10 cellular contexts compared by ENCODE assay signal in genomic region chr1:236159704-236160539, GRCh38. TPM values are rescaled to one million over a fixed set of nuclear protein-coding genes. Genes with fewer than 3 reads are reported as not detected.
DNase-seq lines count a peak whose midpoint lies in the region; ATAC-seq and TF ChIP-seq lines count a peak whose summit lies in the region.
"Had no signal": no experiment of that assay in that cellular context is flagged by ENCODE, and none has a peak within 500 bp of the region (broad histone marks: within the 10 kb centered on the region; RNA-seq: fewer than 3 reads in every experiment).

No MANE protein-coding gene starts in this region.

- H3K4me1 ChIP-seq in psoas muscle, result no peaks in the 10 kb centered on the region
- H3K4me1 ChIP-seq in tibial nerve, result peaks cover 0 to 30% (median 3%) of the 10 kb centered on the region in 4 donors
- H3K4me1 ChIP-seq in mesendoderm (ENCODE audit: control insufficient read depth, low read depth, low read length), result no peaks in the 10 kb centered on the region

- no peak overlapping the region for H3K9ac ChIP-seq in mesendoderm (ENCODE audit: low read length)

- 74 to 77% (median 75%) methylated on average over 18 to 19 of the region's 19 CpGs for WGBS in psoas muscle, 3 donors
- 61 to 63% methylated on average over 17 to 19 of the region's 19 CpGs for WGBS in tibial nerve, 2 donors
- no CpG with 5 or more reads among the region's 19 CpGs for WGBS in mesendoderm (ENCODE audit: extremely low coverage, insufficient coverage, low lambda C conversion rate)

- no peak overlapping the region for H3K18ac ChIP-seq in mesendoderm (ENCODE audit: low read length)

- H3K27me3 Mint-ChIP-seq in CD14-positive monocyte (ENCODE audit: low read depth in 3 of 3), result peaks cover 1 to 3% (median 2%) of the 10 kb centered on the region in 3 donors
- H3K27me3 Mint-ChIP-seq in activated naive CD8-positive, alpha-beta T cell, result no peaks in the 10 kb centered on the region

- intact Hi-C loops in CD14-positive monocyte (cut with micrococcal nuclease) (no loop called here), psoas muscle (cut with DNase I) (no loop called here)

- H3K27me3 ChIP-seq in psoas muscle (ENCODE audit: insufficient read depth in 3 of 3, low read length in 2 of 3) (peaks cover 0 to 2% (median 0%) of the 10 kb centered on the region in 3 donors), tibial nerve (no peaks in the 10 kb centered on the region), mesendoderm (ENCODE audit: insufficient read depth, low read length, poor library complexity) (no peaks in the 10 kb centered on the region)

- H3K9me3 ChIP-seq in psoas muscle, result peaks cover 11% of the 10 kb centered on the region
- H3K9me3 ChIP-seq in tibial nerve, result peaks cover 0 to 25% (median 0%) of the 10 kb centered on the region in 4 donors

- no peak overlapping the region for H2BK120ac ChIP-seq in mesendoderm (ENCODE audit: low read depth, low read length)

- H3K56ac ChIP-seq in mesendoderm (ENCODE audit: low read length), result no peak overlapping the region

- ATAC-seq in HG02981 (IDR thresholded peaks at IDR 0.05; ENCODE audit: unreplicated experiment) (peak; percentile 42), psoas muscle (no peak)

- H3K79me1 ChIP-seq in mesendoderm (ENCODE audit: low read length), result no peaks in the 10 kb centered on the region

- peak in 1 of 2 donors; percentile 10 for TF ChIP-seq EP300 in tibial nerve (IDR thresholded peaks at IDR 0.05)

- no peak overlapping the region for H2BK15ac ChIP-seq in mesendoderm (replicated peaks; ENCODE audit: low read depth)

- no peak overlapping the region for H2AK5ac ChIP-seq in mesendoderm (ENCODE audit: low read length)

- H2BK5ac ChIP-seq in mesendoderm (ENCODE audit: low read length), result no peak overlapping the region

- no peak overlapping the region for H4K8ac ChIP-seq in mesendoderm (ENCODE audit: low read depth, low read length)

- TF ChIP-seq CTCF in CD14-positive monocyte (IDR thresholded peaks at IDR 0.05) (no peak), psoas muscle (IDR thresholded peaks at IDR 0.05) (no peak), tibial nerve (IDR thresholded peaks at IDR 0.05) (no peak)

- no peak overlapping the region for H3K27ac ChIP-seq in psoas muscle
- H3K27ac ChIP-seq in tibial nerve, result peak overlapping the region in 2 of 4 donors; percentile 44 to 68
- H3K27ac ChIP-seq in mesendoderm (ENCODE audit: low read depth, low read length), result no peak overlapping the region

- peak overlapping the region in 1 of 2 donors; percentile 30 for H3K4me3 Mint-ChIP-seq in CD14-positive monocyte
- peak overlapping the region; percentile 27 for H3K4me3 Mint-ChIP-seq in activated naive CD8-positive, alpha-beta T cell
- H3K4me3 Mint-ChIP-seq: neural crest cell had no signal

- no peaks in the 10 kb centered on the region for H3K79me2 ChIP-seq in mesendoderm (ENCODE audit: control insufficient read depth, insufficient read depth, low read length)

- no peak overlapping the region for H3K4me3 ChIP-seq in psoas muscle
- no peak overlapping the region for H3K4me3 ChIP-seq in tibial nerve
- no peak overlapping the region for H3K4me3 ChIP-seq in mesendoderm (ENCODE audit: low read length)

- H3K36me3 ChIP-seq in psoas muscle (ENCODE audit: insufficient read depth in 1 of 2, low read depth in 1 of 2) (no peaks in the 10 kb centered on the region), tibial nerve (peaks cover 0 to 52% (median 0%) of the 10 kb centered on the region in 3 donors), mesendoderm (ENCODE audit: control insufficient read depth, insufficient read depth, low read length) (no peaks in the 10 kb centered on the region)

- H3K4me1 Mint-ChIP-seq in CD14-positive monocyte, result peaks cover 32% of the 10 kb centered on the region
- peaks cover 23% of the 10 kb centered on the region for H3K4me1 Mint-ChIP-seq in activated naive CD8-positive, alpha-beta T cell (ENCODE audit: low read depth)

- no peak overlapping the region for H3K23ac ChIP-seq in mesendoderm (ENCODE audit: low read length)

- no peak overlapping the region for H4K5ac ChIP-seq in mesendoderm (ENCODE audit: low read length)

- H3K9me3 Mint-ChIP-seq in CD14-positive monocyte, result peaks cover 21 to 32% (median 26%) of the 10 kb centered on the region in 7 donors
- peaks cover 5% of the 10 kb centered on the region for H3K9me3 Mint-ChIP-seq in activated naive CD8-positive, alpha-beta T cell (ENCODE audit: low read depth)

- H3K4me2 ChIP-seq in mesendoderm (ENCODE audit: low read length), result no peak overlapping the region

- peaks cover 22 to 28% of the 10 kb centered on the region in 2 donors for H3K36me3 Mint-ChIP-seq in CD14-positive monocyte
- peaks cover 28% of the 10 kb centered on the region for H3K36me3 Mint-ChIP-seq in activated naive CD8-positive, alpha-beta T cell

- DNase-seq in CD14-positive monocyte (ENCODE audit: low spot score) (no peak), psoas muscle (no peak), tibial nerve (ENCODE audit: low spot score in 2 of 2) (no peak), Kasumi-1 (lab: John Stamatoyannopoulos, UW) (no peak), mesendoderm (no peak)
- DNase-seq: activated CD4-positive, CD25-positive, alpha-beta regulatory T cell had no signal

- H3K4ac ChIP-seq in mesendoderm (ENCODE audit: low read depth, low read length), result no peak overlapping the region

- peak overlapping the region in 6 of 7 donors; percentile 22 to 77 (median 52) for H3K27ac Mint-ChIP-seq in CD14-positive monocyte
- no peak overlapping the region for H3K27ac Mint-ChIP-seq in activated naive CD8-positive, alpha-beta T cell

- peak; percentile 48 for TF ChIP-seq POLR2A in GM19193 (IDR thresholded peaks at IDR 0.05; ENCODE audit: extremely low read depth, insufficient read depth, insufficient read length)
- TF ChIP-seq POLR2A in tibial nerve (IDR thresholded peaks at IDR 0.05), result no peak

RNA-seq across cellular contexts. Expression of gene GPR137B, which starts 17.6 kb away (rescaled TPM):
- 10 to 100 TPM in 1 of 2 donors, 1 to 10 TPM in 1; 8.7 to 10.8 TPM for polyA plus RNA-seq in CD14-positive monocyte
- total RNA-seq in psoas muscle, result 1 to 10 TPM; 1.5 to 1.9 (median 1.6) TPM
- under 1 TPM; 0.60 to 0.77 (median 0.69) TPM for polyA plus RNA-seq in psoas muscle
- total RNA-seq in tibial nerve, result 10 to 100 TPM; 51.1 to 94.8 (median 74.0) TPM
- 1.9 TPM for polyA plus RNA-seq in mesendoderm (2013, experiment 1 of 2)
- polyA plus RNA-seq in mesendoderm (2013, experiment 2 of 2), result 2.0 TPM

Comparison
In these comparisons a context has a peak if more than half of its experiments do, and no peak if none do; other contexts are left out.
1. RNA of gene GPR137B, which starts 17.6 kb away (total RNA-seq): 51.1 to 94.8 TPM in tibial nerve; 1.5 to 1.9 TPM in psoas muscle; every median in the first group is over 10 times any median in the second.